ENCODE assay signal across 26 cellular contexts in genomic region chr6:139886396-139886795, GRCh38.
"Had no signal": no experiment of that assay in that cellular context is flagged by ENCODE, and none has a peak within 500 bp of the region (broad histone marks: within the 10 kb centered on the region; RNA-seq: fewer than 3 reads in every experiment).

No MANE protein-coding gene starts in this region.

- H3K27ac ChIP-seq: foreskin keratinocyte, lower lobe of right lung, ovary, prostate gland, thoracic aorta had no signal

- H3K4me3 ChIP-seq: lower lobe of right lung, ovary, prostate gland, spleen, thoracic aorta had no signal

- H3K36me3 Mint-ChIP-seq: naive thymus-derived CD4-positive, alpha-beta T cell; type B pancreatic cell had no signal

- H3K4me3 Mint-ChIP-seq: activated B cell treated with CpG ODN at 0.5 μM for 24 hours; activated CD4-positive, alpha-beta T cell treated with anti-CD3 and anti-CD28 coated beads for 36 hours; activated naive CD4-positive, alpha-beta T cell treated with anti-CD3 and anti-CD28 coated beads for 36 hours; activated T-cell treated with anti-CD3 and anti-CD28 coated beads, Interleukin-2, amount 50 U/mL, for 72 hours; naive thymus-derived CD4-positive, alpha-beta T cell; T-helper 17 cell; type B pancreatic cell had no signal

- H3K27me3 Mint-ChIP-seq: type B pancreatic cell had no signal

- DNase-seq: activated B cell treated with CpG ODN at 0.5 μM for 24 hours; activated CD4-positive, alpha-beta T cell treated with anti-CD3 and anti-CD28 coated beads for 36 hours; activated CD4-positive, alpha-beta T cell treated with anti-CD3 and anti-CD28 coated beads, Interleukin-2, amount 50 U/mL, for 4 hours; activated CD8-positive, alpha-beta memory T cell treated with anti-CD3 and anti-CD28 coated beads for 24 hours; activated CD8-positive, alpha-beta memory T cell treated with anti-CD3 and anti-CD28 coated beads, Interleukin-2, amount 50 U/mL, for 48 hours; activated effector memory CD4-positive, alpha-beta T cell treated with Interleukin-2 at 50 U/mL for 16 hours; activated naive CD4-positive, alpha-beta T cell treated with anti-CD3 and anti-CD28 coated beads for 36 hours; activated T-cell treated with anti-CD3 and anti-CD28 coated beads, Interleukin-2, amount 50 U/mL, for 72 hours; amygdala; cerebellar nuclear complex; cortex of kidney; effector CD4-positive, alpha-beta T cell; erythroblast; foreskin keratinocyte; kidney; lower lobe of right lung; naive thymus-derived CD4-positive, alpha-beta T cell; ovary; spleen; stimulated activated CD4-positive, alpha-beta T cell treated with anti-CD3 and anti-CD28 coated beads, Interleukin-4, amount 100 ng/mL, for 1 hour; stimulated activated naive CD4-positive, alpha-beta T cell treated with Interleukin-2 at 50 U/mL for 16 hours; T-helper 17 cell had no signal

- H3K4me1 ChIP-seq: foreskin keratinocyte, prostate gland had no signal

- H3K27ac Mint-ChIP-seq: activated B cell treated with CpG ODN at 0.5 μM for 24 hours; activated CD4-positive, alpha-beta T cell treated with anti-CD3 and anti-CD28 coated beads for 36 hours; activated naive CD4-positive, alpha-beta T cell treated with anti-CD3 and anti-CD28 coated beads for 36 hours; activated T-cell treated with anti-CD3 and anti-CD28 coated beads, Interleukin-2, amount 50 U/mL, for 72 hours; naive thymus-derived CD4-positive, alpha-beta T cell; T-helper 17 cell; type B pancreatic cell had no signal

- H3K9me3 ChIP-seq: lower lobe of right lung, ovary, prostate gland, spleen, thoracic aorta had no signal

- H3K27me3 ChIP-seq: foreskin keratinocyte, ovary, spleen had no signal

- H3K9me3 Mint-ChIP-seq: activated B cell treated with CpG ODN at 0.5 μM for 24 hours; activated naive CD4-positive, alpha-beta T cell treated with anti-CD3 and anti-CD28 coated beads for 36 hours; activated T-cell treated with anti-CD3 and anti-CD28 coated beads, Interleukin-2, amount 50 U/mL, for 72 hours; naive thymus-derived CD4-positive, alpha-beta T cell; type B pancreatic cell had no signal

- H3K36me3 ChIP-seq: lower lobe of right lung, ovary, prostate gland, spleen, thoracic aorta had no signal

- ATAC-seq: activated CD4-positive, alpha-beta T cell treated with anti-CD3 and anti-CD28 coated beads for 36 hours; activated T-cell treated with anti-CD3 and anti-CD28 coated beads, Interleukin-2, amount 50 U/mL, for 72 hours; foreskin keratinocyte; left lobe of liver; lower lobe of right lung; naive thymus-derived CD4-positive, alpha-beta T cell; T-helper 17 cell had no signal
